In genomic region chr17:66673668-66674276, GRCh38 we compare ENCODE assay signal across 1 cellular context.
TF ChIP-seq lines count a peak whose summit lies in the region.

No MANE protein-coding gene starts in this region.

TF ChIP-seq in SK-N-SH, 30 proteins besides CTCF, POLR2A, EP300 and RAD21 (continued from another document):
- no peak for TF ChIP-seq SIN3A (IDR thresholded peaks at IDR 0.05; ENCODE audit: borderline replicate concordance, low read depth, low read length)
- TF ChIP-seq TCF12 (IDR thresholded peaks at IDR 0.05), result 0 out of 2 replicates have a peak, but pooled peaks have one; percentile 11
- TF ChIP-seq EZH2phosphoT487 (IDR thresholded peaks at IDR 0.05; ENCODE audit: borderline replicate concordance, low read depth), result no peak
- TF ChIP-seq MXI1 (IDR thresholded peaks at IDR 0.05; ENCODE audit: low read depth, low read length), result peak; percentile 49; the same call in 1 of the 2 replicates
- no peak for TF ChIP-seq TAF1 (IDR thresholded peaks at IDR 0.05; ENCODE audit: borderline replicate concordance, low read depth, low read length)
- TF ChIP-seq PBX3 (IDR thresholded peaks at IDR 0.05), result no peak
- no peak for TF ChIP-seq REST (IDR thresholded peaks at IDR 0.05; ENCODE audit: low read depth, low read length)
- TF ChIP-seq FOSL2 (IDR thresholded peaks at IDR 0.05; ENCODE audit: borderline replicate concordance, low read depth), result no peak
- no peak for TF ChIP-seq FOXJ3 (CRISPR knock-in tag; IDR thresholded peaks at IDR 0.05)
- no peak for TF ChIP-seq IRF3 (IDR thresholded peaks at IDR 0.05; ENCODE audit: low read depth, low read length)
- no peak; the same call in 1 of the 2 replicates for TF ChIP-seq GATA2 (CRISPR knock-in tag; IDR thresholded peaks at IDR 0.05)
